23 cellular contexts compared by ENCODE assay signal in genomic region chr1:230711245-230711644, GRCh38. TPM values are rescaled to one million over a fixed set of nuclear protein-coding genes. Genes with fewer than 3 reads are reported as not detected.
DNase-seq lines count a peak whose midpoint lies in the region; ATAC-seq, FAIRE-seq and TF ChIP-seq lines count a peak whose summit lies in the region.
"Had no signal": no experiment of that assay in that cellular context is flagged by ENCODE, and none has a peak within 500 bp of the region (broad histone marks: within the 10 kb centered on the region; RNA-seq: fewer than 3 reads in every experiment).

No MANE protein-coding gene starts in this region.

- H3K9me1 ChIP-seq in K562 (ENCODE audit: control insufficient read depth, insufficient read depth, low read length) = no peaks in the 10 kb centered on the region

- H3K4me3 Mint-ChIP-seq in activated CD8-positive, alpha-beta memory T cell treated with anti-CD3 and anti-CD28 coated beads, Interleukin-2, amount 10 ng/mL, durations not matched to agents 7 days and 5 days = no peak overlapping the region
- no peak overlapping the region for H3K4me3 Mint-ChIP-seq in activated CD4-positive, alpha-beta T cell treated with anti-CD3 and anti-CD28 coated beads for 36 hours
- H3K4me3 Mint-ChIP-seq: CD8-positive, alpha-beta memory T cell had no signal

- 64 to 73% methylated on average over 3 of the region's 3 CpGs for WGBS in heart right ventricle, 2 donors
- 0% methylated on average over 3 of the region's 3 CpGs for WGBS in K562 (ENCODE audit: insufficient coverage, low coverage, missing lambda C conversion rate)
- WGBS in HepG2 (ENCODE audit: low lambda C conversion rate) = 6% methylated on average over 2 of the region's 3 CpGs

- H3K9ac ChIP-seq in K562 (ENCODE audit: insufficient read depth in 1 of 2, low read depth in 2 of 2, low read length in 2 of 2) (no peak overlapping the region), HepG2 (ENCODE audit: insufficient read depth, low read depth, low read length) (peak overlapping the region; percentile 91)

- POLR2A ChIA-PET in K562 (lab: Yijun Ruan, JAX) (interaction anchor here (0.6 to 1.4 kb wide), 5 partner anchors 23 to 258 kb away, joined by 3 to 4 read pairs (median 3); no protein-coding TSS in a partner anchor), HepG2 (lab: Yijun Ruan, JAX) (interaction anchor here (1.3 to 7.9 kb wide), 7 partner anchors 8 to 70 kb away, joined by 3 to 110 read pairs (median 33); partner anchors contain the start of gene COG2)
- POLR2A ChIA-PET in activated CD4-positive, alpha-beta T cell treated with anti-CD3 and anti-CD28 coated beads for 36 hours (lab: Charles Lee) = no interaction called here

- CTCF ChIA-PET in K562 (lab: Yijun Ruan, JAX; ENCODE audit: low intra/inter-chr PET ratio) (no interaction called here), HepG2 (lab: Yijun Ruan, JAX; ENCODE audit: low intra/inter-chr PET ratio, low total read pairs) (no interaction called here)
- CTCF ChIA-PET in activated CD8-positive, alpha-beta memory T cell treated with anti-CD3 and anti-CD28 coated beads, Interleukin-2, amount 10 ng/mL, durations not matched to agents 7 days and 5 days (lab: Charles Lee) = no interaction called here
- CTCF ChIA-PET in activated CD4-positive, alpha-beta T cell treated with anti-CD3 and anti-CD28 coated beads for 36 hours (lab: Charles Lee) = no interaction called here

- H2AFZ ChIP-seq in K562 (ENCODE audit: low read depth, low read length) (no peak overlapping the region), HepG2 (ENCODE audit: low read length) (no peak overlapping the region)

- peaks cover 27% of the 10 kb centered on the region for H3K27me3 Mint-ChIP-seq in activated CD8-positive, alpha-beta memory T cell treated with anti-CD3 and anti-CD28 coated beads, Interleukin-2, amount 10 ng/mL, durations not matched to agents 7 days and 5 days
- peaks cover 13% of the 10 kb centered on the region for H3K27me3 Mint-ChIP-seq in activated CD4-positive, alpha-beta T cell treated with anti-CD3 and anti-CD28 coated beads for 36 hours

- H3K79me2 ChIP-seq in K562 (ENCODE audit: control insufficient read depth, insufficient read depth, low read length) = no peaks in the 10 kb centered on the region
- H3K79me2 ChIP-seq in HepG2 (ENCODE audit: insufficient read depth, low read length) = peaks cover 79% of the 10 kb centered on the region

- TF ChIP-seq POLR2A in K562 (conservative IDR thresholded peaks at IDR 0.05) (no peak), HepG2 (IDR thresholded peaks at IDR 0.05; ENCODE audit: insufficient read depth in 1 of 2, low read depth in 2 of 2, low read length in 2 of 2) (no peak)

- H3K9me3 ChIP-seq in heart right ventricle = no peaks in the 10 kb centered on the region
- no peaks in the 10 kb centered on the region for H3K9me3 ChIP-seq in K562 (replicated peaks; ENCODE audit: control insufficient read depth, insufficient read depth, low read depth, low read length)
- H3K9me3 ChIP-seq in HepG2 (ENCODE audit: low read length) = no peaks in the 10 kb centered on the region
- H3K9me3 ChIP-seq: SJCRH30 had no signal

- H3K27ac ChIP-seq in heart right ventricle = peak overlapping the region in 2 of 10 donors; percentile 15 to 88
- H3K27ac ChIP-seq in K562 (ENCODE audit: extremely low read depth, low read depth, low read length) = no peak overlapping the region
- H3K27ac ChIP-seq in HepG2 (ENCODE audit: extremely low read length, insufficient read depth, low read length) = peak overlapping the region; percentile 93
- H3K27ac ChIP-seq: C4-2B, SJCRH30 had no signal

- BruUV-seq in K562 (replicated peaks; lab: Mats Ljungman, UMichigan) (no TSS peak), HepG2 (replicated peaks; lab: Mats Ljungman, UMichigan) (no TSS peak)

- peaks cover 13% of the 10 kb centered on the region for H3K4me1 Mint-ChIP-seq in activated CD8-positive, alpha-beta memory T cell treated with anti-CD3 and anti-CD28 coated beads, Interleukin-2, amount 10 ng/mL, durations not matched to agents 7 days and 5 days
- H3K4me1 Mint-ChIP-seq in activated CD4-positive, alpha-beta T cell treated with anti-CD3 and anti-CD28 coated beads for 36 hours = no peaks in the 10 kb centered on the region

- no peaks in the 10 kb centered on the region for H3K36me3 Mint-ChIP-seq in activated CD8-positive, alpha-beta memory T cell treated with anti-CD3 and anti-CD28 coated beads, Interleukin-2, amount 10 ng/mL, durations not matched to agents 7 days and 5 days
- H3K36me3 Mint-ChIP-seq in activated CD4-positive, alpha-beta T cell treated with anti-CD3 and anti-CD28 coated beads for 36 hours (ENCODE audit: low read depth) = no peaks in the 10 kb centered on the region
- H3K36me3 Mint-ChIP-seq: CD8-positive, alpha-beta memory T cell had no signal

- DNase-seq in heart right ventricle (no peak), cardiac septum (ENCODE audit: low spot score) (no peak), K562 (ENCODE audit: extremely low read depth in 1 of 4, low spot score in 3 of 4) (no peak), HepG2 (ENCODE audit: low spot score) (no peak)
- DNase-seq in activated CD8-positive, alpha-beta memory T cell treated with anti-CD3 and anti-CD28 coated beads, Interleukin-2, amount 10 ng/mL, durations not matched to agents 7 days and 5 days = no peak
- no peak for DNase-seq in stimulated activated CD4-positive, alpha-beta T cell treated with anti-CD3 and anti-CD28 coated beads, Interleukin-2, amount 100 ng/mL, for 24 hours
- DNase-seq in activated CD4-positive, alpha-beta T cell treated with anti-CD3 and anti-CD28 coated beads for 36 hours = no peak
- DNase-seq: CD8-positive, alpha-beta memory T cell; DMS53; KG1; NCI-H1092 treated with DMSO at 0.1 percent for 48 hours; NCI-H146; NCI-H2029; NCI-H226; NCI-H524; NCI-H774; SJCRH30 had no signal

- H3K4me2 ChIP-seq in K562 (ENCODE audit: insufficient read depth, low read length) (no peak overlapping the region), HepG2 (ENCODE audit: low read depth, low read length) (peak overlapping the region; percentile 97)

- FAIRE-seq in K562 (lab: Jason Lieb, UNC) (no peak), HepG2 (lab: Jason Lieb, UNC) (no peak)
- FAIRE-seq: GM19239, H1, RCC 7860 had no signal

- H3K27me3 ChIP-seq in heart right ventricle = no peaks in the 10 kb centered on the region
- H3K27me3 ChIP-seq in K562 (ENCODE audit: control insufficient read depth in 2 of 2, insufficient read depth in 2 of 2, low read length in 2 of 2) = peaks cover 51 to 84% of the 10 kb centered on the region in 2 experiments
- peaks cover 0 to 2% of the 10 kb centered on the region in 2 experiments; a peak in 1 of 5 replicates for H3K27me3 ChIP-seq in HepG2 (ENCODE audit: control insufficient read depth in 1 of 2, insufficient read depth in 2 of 2, low read length in 2 of 2)
- H3K27me3 ChIP-seq: SJCRH30 had no signal

- ATAC-seq in heart right ventricle (no peak), K562 (no peak), HepG2 (no peak)
- no peak for ATAC-seq in activated CD8-positive, alpha-beta memory T cell treated with anti-CD3 and anti-CD28 coated beads, Interleukin-2, amount 10 ng/mL, durations not matched to agents 7 days and 5 days
- ATAC-seq in activated CD4-positive, alpha-beta T cell treated with anti-CD3 and anti-CD28 coated beads for 36 hours = no peak

- H3K36me3 ChIP-seq in heart right ventricle = peaks cover 0 to 31% (median 0%) of the 10 kb centered on the region in 9 donors
- H3K36me3 ChIP-seq in K562 (ENCODE audit: control insufficient read depth, insufficient read depth, low read length) = no peaks in the 10 kb centered on the region
- peaks cover 19 to 39% of the 10 kb centered on the region in 2 experiments for H3K36me3 ChIP-seq in HepG2 (replicated peaks in 1 of 2; ENCODE audit: control insufficient read depth in 1 of 2, insufficient read depth in 2 of 2, low read length in 2 of 2)
- H3K36me3 ChIP-seq: SJCRH30 had no signal

- TF ChIP-seq RAD21 in K562 (CRISPR knock-in tag; conservative IDR thresholded peaks at IDR 0.05 in 1 of 2, IDR thresholded peaks at IDR 0.05 in 1 of 2) (no peak), HepG2 (CRISPR knock-in tag; IDR thresholded peaks at IDR 0.05) (no peak)

- no peaks in the 10 kb centered on the region for H3K9me3 Mint-ChIP-seq in activated CD8-positive, alpha-beta memory T cell treated with anti-CD3 and anti-CD28 coated beads, Interleukin-2, amount 10 ng/mL, durations not matched to agents 7 days and 5 days (ENCODE audit: low read depth)
- H3K9me3 Mint-ChIP-seq in activated CD4-positive, alpha-beta T cell treated with anti-CD3 and anti-CD28 coated beads for 36 hours (ENCODE audit: low read depth) = no peaks in the 10 kb centered on the region
- H3K9me3 Mint-ChIP-seq: CD8-positive, alpha-beta memory T cell had no signal

- H3K4me3 ChIP-seq in heart right ventricle (peak overlapping the region in 6 of 10 donors; percentile 1 to 63 (median 56)), K562 (no peak overlapping the region), HepG2 (replicated peaks in 1 of 3; ENCODE audit: insufficient read depth in 1 of 3, low read depth in 2 of 3, low read length in 3 of 3) (peak overlapping the region; percentile 83 to 92 (median 90))
- H3K4me3 ChIP-seq: SJCRH30 had no signal

- TF ChIP-seq EP300 in K562 (IDR thresholded peaks at IDR 0.05; ENCODE audit: low read length) (no peak), HepG2 (IDR thresholded peaks at IDR 0.05; ENCODE audit: low read depth in 2 of 2, low read length in 2 of 2) (no peak), HepG2 (CRISPR knock-in tag; IDR thresholded peaks at IDR 0.05; ENCODE audit: borderline replicate concordance) (no peak)

- H4K20me1 ChIP-seq in K562 (replicated peaks; ENCODE audit: control insufficient read depth, insufficient read depth, low read length) = peaks cover 4% of the 10 kb centered on the region; the same call in 1 of the 2 replicates
- peaks cover 71% of the 10 kb centered on the region for H4K20me1 ChIP-seq in HepG2 (ENCODE audit: insufficient read depth, low read length)

- peaks cover 0 to 72% (median 20%) of the 10 kb centered on the region in 9 donors for H3K4me1 ChIP-seq in heart right ventricle
- peaks cover 0 to 12% of the 10 kb centered on the region in 2 experiments; a peak in 2 of 5 replicates for H3K4me1 ChIP-seq in K562 (replicated peaks in 1 of 2; ENCODE audit: control insufficient read depth in 2 of 2, insufficient read depth in 2 of 2, low read length in 2 of 2)
- H3K4me1 ChIP-seq in HepG2 (ENCODE audit: insufficient read depth, low read length) = peaks cover 81% of the 10 kb centered on the region

- H3K27ac Mint-ChIP-seq in activated CD8-positive, alpha-beta memory T cell treated with anti-CD3 and anti-CD28 coated beads, Interleukin-2, amount 10 ng/mL, durations not matched to agents 7 days and 5 days = no peak overlapping the region
- no peak overlapping the region for H3K27ac Mint-ChIP-seq in activated CD4-positive, alpha-beta T cell treated with anti-CD3 and anti-CD28 coated beads for 36 hours
- H3K27ac Mint-ChIP-seq: CD8-positive, alpha-beta memory T cell had no signal

- intact Hi-C loops in heart right ventricle (cut with DNase I) = loop anchor here in 3 of 10 donors (5.0 kb wide), 2 partner anchors 41 to 61 kb away; no protein-coding TSS in a partner anchor
- intact Hi-C loops in cardiac septum (cut with DNase I) = loop anchor here (5.0 kb wide), 2 partner anchors 41 to 61 kb away; no protein-coding TSS in a partner anchor
- intact Hi-C loops in K562 (cut with micrococcal nuclease) = no loop called here
- intact Hi-C loops in HepG2 (cut with micrococcal nuclease; ENCODE audit: unreplicated experiment) = loop anchor here (5.0 to 10.0 kb wide), 2 partner anchors 41 to 264 kb away; partner anchors contain the start of genes ARV1 and TTC13
- intact Hi-C loops in activated CD4-positive, alpha-beta T cell treated with anti-CD3 and anti-CD28 coated beads for 36 hours (cut with DNase I, micrococcal nuclease) = no loop called here

- in situ Hi-C loops in K562 (cut with MboI) (no loop called here), HepG2 (cut with HindIII; ENCODE audit: extremely low pct_ligation_motif_present, low pct_unique_long_range_greater_than_20kb) (no loop called here)

- TF ChIP-seq CTCF in heart right ventricle (IDR thresholded peaks at IDR 0.05) (no peak), K562 (IDR thresholded peaks at IDR 0.05 in 2 of 3, conservative IDR thresholded peaks at IDR 0.05 in 1 of 3; ENCODE audit: insufficient read depth in 2 of 3, low read depth in 1 of 3, low read length in 3 of 3) (no peak), HepG2 (CRISPR knock-in tag; IDR thresholded peaks at IDR 0.05) (no peak)

RNA-seq across cellular contexts. Expression of gene AGT, which starts 2.7 kb away (rescaled TPM):
- total RNA-seq in heart right ventricle = 10 to 100 TPM; 44.2 to 87.5 (median 63.3) TPM
- polyA plus RNA-seq in heart right ventricle = 10 to 100 TPM; 52.6 to 94.7 TPM
- 71.0 TPM for total RNA-seq in cardiac septum
- not detected in 2 replicates for total RNA-seq in K562 (2011; cell fraction: chromatin; rRNA removed; ENCODE audit: low replicate concordance)
- not detected in 2 replicates for total RNA-seq in K562 (2011; cell fraction: nucleolus; rRNA removed)
- total RNA-seq in K562 (2011; cell fraction: nucleoplasm; rRNA removed) = not detected in 2 replicates
- not detected in 2 replicates for total RNA-seq in K562 (2014; rRNA removed)
- total RNA-seq in K562 (2014; rRNA removed; fragmentation: Illumina TruSeq; extraction: Trizol) = not detected in 2 replicates
- total RNA-seq in K562 (2015; rRNA removed; fragmentation: Illumina TruSeq; extraction: Trizol) = not detected in 2 replicates
- 0.40 and 0.78 TPM in 2 replicates for total RNA-seq in K562 (2021)
- polyA plus RNA-seq in K562 (2011; rRNA removed) = not detected in 2 replicates
- polyA plus RNA-seq in K562 (2011; cell fraction: cytosol; rRNA removed) = 0.04 TPM in 1 of 2 replicates, not detected in the other
- polyA plus RNA-seq in K562 (2011; cell fraction: nucleus; rRNA removed) = not detected in 2 replicates
- not detected in 2 replicates for polyA plus RNA-seq in K562 (2012)
- polyA plus RNA-seq in K562 (2014; fragmentation: Illumina TruSeq; extraction: Trizol) = not detected in 2 replicates
- not detected for polyA plus RNA-seq in K562 (2014; fragmentation: Nextera tagmentation; extraction: Ambion mirVana)
- not detected in 2 replicates for polyA plus RNA-seq in K562 (2014; rRNA removed)
- polyA minus RNA-seq in K562 (2011; rRNA and poly(A)+ RNA removed) = not detected in 2 replicates
- 5.2 TPM in 1 of 2 replicates, not detected in the other for polyA minus RNA-seq in K562 (2011; cell fraction: cytosol; rRNA and poly(A)+ RNA removed)
- not detected in 2 replicates for polyA minus RNA-seq in K562 (2011; cell fraction: nucleus; rRNA and poly(A)+ RNA removed)
- 378 and 892 TPM in 2 replicates for total RNA-seq in HepG2 (2016; rRNA removed; fragmentation: Illumina TruSeq; extraction: Trizol)
- 75.9 and 76.7 TPM in 2 replicates for total RNA-seq in HepG2 (2016; cell fraction: cytosol; rRNA removed; fragmentation: Illumina TruSeq; extraction: Trizol; ENCODE audit: low read depth)
- 368 and 897 TPM in 2 replicates for total RNA-seq in HepG2 (2016; cell fraction: insoluble cytoplasmic fraction; rRNA removed; fragmentation: Illumina TruSeq; extraction: Trizol)
- 150 and 163 TPM in 2 replicates for total RNA-seq in HepG2 (2016; cell fraction: membrane; rRNA removed; fragmentation: Illumina TruSeq; extraction: Trizol)
- 728 and 881 TPM in 2 replicates for total RNA-seq in HepG2 (2016; cell fraction: nucleus; rRNA removed; fragmentation: Illumina TruSeq; extraction: Trizol)
- 2,071 and 2,729 TPM in 2 replicates for polyA plus RNA-seq in HepG2 (2011; rRNA removed)
- polyA plus RNA-seq in HepG2 (2011; cell fraction: cytosol; rRNA removed) = 1,947 and 1,991 TPM in 2 replicates
- polyA plus RNA-seq in HepG2 (2011; cell fraction: nucleus; rRNA removed) = 1,234 and 1,580 TPM in 2 replicates
- 1,477 and 1,796 TPM in 2 replicates for polyA plus RNA-seq in HepG2 (2012)
- 105 and 108 TPM in 2 replicates for polyA plus RNA-seq in HepG2 (2016; cell fraction: cytosol; fragmentation: Illumina TruSeq; extraction: Trizol; ENCODE audit: low read depth)
- 413 and 471 TPM in 2 replicates for polyA plus RNA-seq in HepG2 (2016; cell fraction: insoluble cytoplasmic fraction; fragmentation: Illumina TruSeq; extraction: Trizol; ENCODE audit: low read depth)
- polyA plus RNA-seq in HepG2 (2016; cell fraction: membrane; fragmentation: Illumina TruSeq; extraction: Trizol; ENCODE audit: low read depth) = 154 and 159 TPM in 2 replicates
- polyA plus RNA-seq in HepG2 (2016; cell fraction: nucleus; fragmentation: Illumina TruSeq; extraction: Trizol; ENCODE audit: insufficient read depth, low read depth) = 1,282 and 1,316 TPM in 2 replicates
- 0.94 and 2,464 TPM in 2 replicates for polyA minus RNA-seq in HepG2 (2011; rRNA and poly(A)+ RNA removed; ENCODE audit: low replicate concordance)
- polyA minus RNA-seq in HepG2 (2011; cell fraction: cytosol; rRNA and poly(A)+ RNA removed) = 761 and 986 TPM in 2 replicates
- 279 and 432 TPM in 2 replicates for polyA minus RNA-seq in HepG2 (2011; cell fraction: nucleus; rRNA and poly(A)+ RNA removed)
- total RNA-seq in activated CD8-positive, alpha-beta memory T cell treated with anti-CD3 and anti-CD28 coated beads, Interleukin-2, amount 10 ng/mL, durations not matched to agents 7 days and 5 days = not detected
- not detected for total RNA-seq in activated CD4-positive, alpha-beta T cell treated with anti-CD3 and anti-CD28 coated beads for 36 hours
- total RNA-seq: CD8-positive, alpha-beta memory T cell; H1; OCI-LY7 had no signal
- polyA plus RNA-seq: CD8-positive, alpha-beta memory T cell had no signal

RNA-seq across cellular contexts. Expression of gene CAPN9, which starts 35.9 kb away (rescaled TPM):
- under 1 TPM in 3 of 10 donors, not detected in 7; 0.22 to 0.25 (median 0.24) TPM for total RNA-seq in heart right ventricle
- not detected for polyA plus RNA-seq in heart right ventricle
- 0.38 TPM for total RNA-seq in cardiac septum
- total RNA-seq in K562 (2011; cell fraction: chromatin; rRNA removed; ENCODE audit: low replicate concordance) = not detected in 2 replicates
- not detected in 2 replicates for total RNA-seq in K562 (2011; cell fraction: nucleolus; rRNA removed)
- not detected in 2 replicates for total RNA-seq in K562 (2011; cell fraction: nucleoplasm; rRNA removed)
- not detected in 2 replicates for total RNA-seq in K562 (2014; rRNA removed)
- not detected in 2 replicates for total RNA-seq in K562 (2014; rRNA removed; fragmentation: Illumina TruSeq; extraction: Trizol)
- total RNA-seq in K562 (2015; rRNA removed; fragmentation: Illumina TruSeq; extraction: Trizol) = not detected in 2 replicates
- total RNA-seq in K562 (2021) = not detected in 2 replicates
- not detected in 2 replicates for polyA plus RNA-seq in K562 (2011; rRNA removed)
- polyA plus RNA-seq in K562 (2011; cell fraction: cytosol; rRNA removed) = not detected in 2 replicates
- not detected in 2 replicates for polyA plus RNA-seq in K562 (2011; cell fraction: nucleus; rRNA removed)
- not detected in 2 replicates for polyA plus RNA-seq in K562 (2012)
- polyA plus RNA-seq in K562 (2014; fragmentation: Illumina TruSeq; extraction: Trizol) = not detected in 2 replicates
- not detected for polyA plus RNA-seq in K562 (2014; fragmentation: Nextera tagmentation; extraction: Ambion mirVana)
- not detected in 2 replicates for polyA plus RNA-seq in K562 (2014; rRNA removed)
- not detected in 2 replicates for polyA minus RNA-seq in K562 (2011; rRNA and poly(A)+ RNA removed)
- not detected in 2 replicates for polyA minus RNA-seq in K562 (2011; cell fraction: cytosol; rRNA and poly(A)+ RNA removed)
- polyA minus RNA-seq in K562 (2011; cell fraction: nucleus; rRNA and poly(A)+ RNA removed) = not detected in 2 replicates
- total RNA-seq in HepG2 (2016; rRNA removed; fragmentation: Illumina TruSeq; extraction: Trizol) = 0.17 and 0.31 TPM in 2 replicates
- total RNA-seq in HepG2 (2016; cell fraction: cytosol; rRNA removed; fragmentation: Illumina TruSeq; extraction: Trizol; ENCODE audit: low read depth) = not detected in 2 replicates
- 0.09 and 0.16 TPM in 2 replicates for total RNA-seq in HepG2 (2016; cell fraction: insoluble cytoplasmic fraction; rRNA removed; fragmentation: Illumina TruSeq; extraction: Trizol)
- not detected in 2 replicates for total RNA-seq in HepG2 (2016; cell fraction: membrane; rRNA removed; fragmentation: Illumina TruSeq; extraction: Trizol)
- not detected in 2 replicates for total RNA-seq in HepG2 (2016; cell fraction: nucleus; rRNA removed; fragmentation: Illumina TruSeq; extraction: Trizol)
- 0.04 and 0.10 TPM in 2 replicates for polyA plus RNA-seq in HepG2 (2011; rRNA removed)
- 0.06 and 0.11 TPM in 2 replicates for polyA plus RNA-seq in HepG2 (2011; cell fraction: cytosol; rRNA removed)
- polyA plus RNA-seq in HepG2 (2011; cell fraction: nucleus; rRNA removed) = 0.19 TPM in 1 of 2 replicates, not detected in the other
- 0.09 TPM in 1 of 2 replicates, not detected in the other for polyA plus RNA-seq in HepG2 (2012)
- polyA plus RNA-seq in HepG2 (2016; cell fraction: cytosol; fragmentation: Illumina TruSeq; extraction: Trizol; ENCODE audit: low read depth) = 0.26 TPM in 1 of 2 replicates, not detected in the other
- polyA plus RNA-seq in HepG2 (2016; cell fraction: insoluble cytoplasmic fraction; fragmentation: Illumina TruSeq; extraction: Trizol; ENCODE audit: low read depth) = not detected in 2 replicates
- 0.06 TPM in 1 of 2 replicates, not detected in the other for polyA plus RNA-seq in HepG2 (2016; cell fraction: membrane; fragmentation: Illumina TruSeq; extraction: Trizol; ENCODE audit: low read depth)
- polyA plus RNA-seq in HepG2 (2016; cell fraction: nucleus; fragmentation: Illumina TruSeq; extraction: Trizol; ENCODE audit: insufficient read depth, low read depth) = 0.21 TPM in 1 of 2 replicates, not detected in the other
- 0.12 TPM in 1 of 2 replicates, not detected in the other for polyA minus RNA-seq in HepG2 (2011; rRNA and poly(A)+ RNA removed; ENCODE audit: low replicate concordance)
- polyA minus RNA-seq in HepG2 (2011; cell fraction: cytosol; rRNA and poly(A)+ RNA removed) = not detected in 2 replicates
- not detected in 2 replicates for polyA minus RNA-seq in HepG2 (2011; cell fraction: nucleus; rRNA and poly(A)+ RNA removed)
- not detected for total RNA-seq in activated CD8-positive, alpha-beta memory T cell treated with anti-CD3 and anti-CD28 coated beads, Interleukin-2, amount 10 ng/mL, durations not matched to agents 7 days and 5 days
- total RNA-seq in activated CD4-positive, alpha-beta T cell treated with anti-CD3 and anti-CD28 coated beads for 36 hours = not detected
- total RNA-seq: A172; CD8-positive, alpha-beta memory T cell; OCI-LY7; SJCRH30 had no signal
- polyA plus RNA-seq: CD8-positive, alpha-beta memory T cell had no signal

Comparison
In these comparisons a context has a peak if more than half of its experiments do, and no peak if none do; other contexts are left out.
1. RNA of gene AGT, which starts 2.7 kb away (total RNA-seq): 75.9 to 897 TPM in HepG2, 71.0 TPM in cardiac septum (single experiment) and 44.2 to 87.5 TPM in heart right ventricle; 0.40 to 0.78 TPM in K562, not detected in activated CD8-positive, alpha-beta memory T cell treated with anti-CD3 and anti-CD28 coated beads, Interleukin-2, amount 10 ng/mL, durations not matched to agents 7 days and 5 days and not detected in activated CD4-positive, alpha-beta T cell treated with anti-CD3 and anti-CD28 coated beads for 36 hours; every median in the first group is over 10 times any median in the second.
2. intact Hi-C loops: an anchor here in cardiac septum (5.0 kb wide) and HepG2 (5.0 to 10.0 kb wide); none called in K562 and activated CD4-positive, alpha-beta T cell treated with anti-CD3 and anti-CD28 coated beads for 36 hours.